ENCODE assay signal across 1 cellular context in the genomic region with DNA sequence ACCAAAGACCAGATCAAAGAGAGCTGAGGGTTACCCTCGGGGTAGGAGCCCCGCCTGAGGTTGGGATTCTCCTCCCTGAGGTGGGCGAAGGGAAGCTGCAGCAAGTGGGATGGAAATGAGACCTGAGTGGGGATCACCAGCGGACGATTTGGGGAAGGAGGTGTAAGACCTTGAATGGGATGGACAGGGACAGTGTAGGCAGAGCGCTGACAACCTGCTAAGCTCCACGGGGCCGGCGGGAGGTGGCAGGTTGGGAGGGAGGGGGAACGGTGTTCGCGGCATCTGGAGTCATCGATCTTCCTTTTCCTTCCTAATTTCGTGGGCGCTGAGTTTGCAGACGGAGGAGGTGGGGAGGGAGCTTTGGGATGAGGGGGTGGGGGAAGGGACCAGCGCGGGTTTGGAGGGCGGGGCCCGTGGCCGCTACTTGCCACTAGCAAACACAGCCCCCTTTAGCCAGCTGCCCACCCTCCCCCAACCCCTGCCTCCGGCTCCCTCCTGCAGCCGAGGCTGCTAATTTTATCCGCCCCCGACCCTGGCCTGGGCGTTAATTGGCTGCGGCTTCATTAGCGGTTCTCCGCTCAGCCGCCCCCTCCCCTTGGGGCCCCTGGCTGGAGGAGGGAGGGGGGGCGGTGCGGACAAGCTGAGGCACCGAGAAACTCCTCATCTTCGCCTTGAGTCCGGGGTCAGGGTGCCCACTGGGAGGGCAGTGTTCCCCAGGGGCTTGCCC.
TF ChIP-seq lines count a peak whose summit lies in the region.

No MANE protein-coding gene starts in this region.

TF ChIP-seq in HEK293, 187 proteins besides CTCF, POLR2A, EP300 and RAD21 (continued from another document):
- TF ChIP-seq ZNF473 (tag by site-specific recombination; IDR thresholded peaks at IDR 0.05) (no peak), ZXDB (tag by site-specific recombination; IDR thresholded peaks at IDR 0.05) (no peak), ZNF76 (tag by site-specific recombination; IDR thresholded peaks at IDR 0.05; ENCODE audit: borderline replicate concordance, low read depth) (no peak), ZFP37 (tag by site-specific recombination; IDR thresholded peaks at IDR 0.05) (no peak), HOXD13 (CRISPR knock-in tag; IDR thresholded peaks at IDR 0.05; ENCODE audit: borderline replicate concordance) (no peak), SALL2 (tag by site-specific recombination; IDR thresholded peaks at IDR 0.05; ENCODE audit: borderline replicate concordance) (no peak), GFI1B (tag by site-specific recombination; IDR thresholded peaks at IDR 0.05) (no peak), ZNF157 (tag by site-specific recombination; IDR thresholded peaks at IDR 0.05) (no peak), ZNF366 (tag by site-specific recombination; conservative IDR thresholded peaks at IDR 0.05) (0 out of 2 replicates have a peak, but pooled peaks have one; percentile 22), PRDM1 (tag by site-specific recombination; IDR thresholded peaks at IDR 0.05) (no peak), ZNF426 (tag by site-specific recombination; IDR thresholded peaks at IDR 0.05) (no peak), ZNF23 (tag by site-specific recombination; IDR thresholded peaks at IDR 0.05; ENCODE audit: borderline replicate concordance) (no peak), ZNF211 (tag by site-specific recombination; IDR thresholded peaks at IDR 0.05; ENCODE audit: low read depth) (no peak)
- TF ChIP-seq, protein P1, sequence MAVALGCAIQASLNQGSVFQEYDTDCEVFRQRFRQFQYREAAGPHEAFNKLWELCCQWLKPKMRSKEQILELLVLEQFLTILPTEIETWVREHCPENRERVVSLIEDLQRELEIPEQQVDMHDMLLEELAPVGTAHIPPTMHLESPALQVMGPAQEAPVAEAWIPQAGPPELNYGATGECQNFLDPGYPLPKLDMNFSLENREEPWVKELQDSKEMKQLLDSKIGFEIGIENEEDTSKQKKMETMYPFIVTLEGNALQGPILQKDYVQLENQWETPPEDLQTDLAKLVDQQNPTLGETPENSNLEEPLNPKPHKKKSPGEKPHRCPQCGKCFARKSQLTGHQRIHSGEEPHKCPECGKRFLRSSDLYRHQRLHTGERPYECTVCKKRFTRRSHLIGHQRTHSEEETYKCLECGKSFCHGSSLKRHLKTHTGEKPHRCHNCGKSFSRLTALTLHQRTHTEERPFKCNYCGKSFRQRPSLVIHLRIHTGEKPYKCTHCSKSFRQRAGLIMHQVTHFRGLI (tag by site-specific recombination; IDR thresholded peaks at IDR 0.05): no peak
- TF ChIP-seq, protein P2, sequence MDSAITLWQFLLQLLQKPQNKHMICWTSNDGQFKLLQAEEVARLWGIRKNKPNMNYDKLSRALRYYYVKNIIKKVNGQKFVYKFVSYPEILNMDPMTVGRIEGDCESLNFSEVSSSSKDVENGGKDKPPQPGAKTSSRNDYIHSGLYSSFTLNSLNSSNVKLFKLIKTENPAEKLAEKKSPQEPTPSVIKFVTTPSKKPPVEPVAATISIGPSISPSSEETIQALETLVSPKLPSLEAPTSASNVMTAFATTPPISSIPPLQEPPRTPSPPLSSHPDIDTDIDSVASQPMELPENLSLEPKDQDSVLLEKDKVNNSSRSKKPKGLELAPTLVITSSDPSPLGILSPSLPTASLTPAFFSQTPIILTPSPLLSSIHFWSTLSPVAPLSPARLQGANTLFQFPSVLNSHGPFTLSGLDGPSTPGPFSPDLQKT (IDR thresholded peaks at IDR 0.05; ENCODE audit: borderline replicate concordance, low read depth, low read length): no peak
- TF ChIP-seq, protein P3, sequence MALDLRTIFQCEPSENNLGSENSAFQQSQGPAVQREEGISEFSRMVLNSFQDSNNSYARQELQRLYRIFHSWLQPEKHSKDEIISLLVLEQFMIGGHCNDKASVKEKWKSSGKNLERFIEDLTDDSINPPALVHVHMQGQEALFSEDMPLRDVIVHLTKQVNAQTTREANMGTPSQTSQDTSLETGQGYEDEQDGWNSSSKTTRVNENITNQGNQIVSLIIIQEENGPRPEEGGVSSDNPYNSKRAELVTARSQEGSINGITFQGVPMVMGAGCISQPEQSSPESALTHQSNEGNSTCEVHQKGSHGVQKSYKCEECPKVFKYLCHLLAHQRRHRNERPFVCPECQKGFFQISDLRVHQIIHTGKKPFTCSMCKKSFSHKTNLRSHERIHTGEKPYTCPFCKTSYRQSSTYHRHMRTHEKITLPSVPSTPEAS (tag by site-specific recombination; IDR thresholded peaks at IDR 0.05): no peak
